In the genomic region with DNA sequence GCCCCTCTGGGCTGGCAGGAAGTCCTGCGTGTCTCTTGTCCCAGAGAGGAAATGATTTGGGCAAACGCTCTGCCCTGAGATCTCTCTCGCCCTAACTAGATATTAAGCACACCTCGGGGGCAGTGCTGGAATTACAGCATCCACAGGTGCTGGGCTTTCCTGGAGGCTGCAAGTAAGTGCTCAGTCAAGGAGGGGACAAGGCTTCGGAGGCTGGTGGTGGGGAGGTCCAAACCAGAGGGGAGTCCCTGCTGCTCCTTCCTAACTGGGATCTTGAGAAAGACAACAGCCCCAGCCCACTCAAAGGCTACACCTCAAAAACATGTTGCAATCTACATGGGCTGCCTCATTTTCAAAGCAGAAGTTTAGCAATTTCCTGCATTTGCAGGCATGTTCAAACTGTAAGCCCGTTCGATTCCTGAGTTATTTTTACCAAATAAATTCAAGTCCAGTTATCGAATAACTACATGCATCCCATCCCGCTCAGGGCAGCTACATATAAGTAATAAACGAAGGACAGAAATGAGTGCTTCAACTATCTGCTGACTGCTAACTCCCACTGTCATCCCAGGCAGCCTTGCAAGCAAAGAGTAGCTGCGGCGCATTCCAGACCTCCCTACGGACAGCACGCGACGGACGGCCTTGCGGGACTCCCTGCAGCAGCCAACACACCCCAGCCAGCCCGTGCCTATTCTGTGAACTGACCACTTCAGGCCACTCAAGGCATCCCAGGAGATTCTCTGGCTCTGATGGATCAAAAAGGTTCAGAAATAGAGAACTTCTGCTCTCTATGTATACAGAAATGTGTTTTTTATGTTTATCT, we compare ENCODE assay signal across 1 cellular context.
TF ChIP-seq lines count a peak whose summit lies in the region.

No MANE protein-coding gene starts in this region.

TF ChIP-seq in GM12878, 131 proteins besides CTCF, POLR2A, EP300 and RAD21 (continued from another document):
- TF ChIP-seq BCLAF1 (IDR thresholded peaks at IDR 0.05) (no peak), PBX3 (IDR thresholded peaks at IDR 0.05; ENCODE audit: insufficient replicate concordance, low read depth, low read length) (no peak), CREB1 (IDR thresholded peaks at IDR 0.05; ENCODE audit: low read depth) (no peak), ZNF217 (IDR thresholded peaks at IDR 0.05) (no peak), KDM1A (IDR thresholded peaks at IDR 0.05; ENCODE audit: borderline replicate concordance) (no peak), ZNF592 (IDR thresholded peaks at IDR 0.05) (no peak), CEBPB (IDR thresholded peaks at IDR 0.05; ENCODE audit: borderline replicate concordance in 1 of 2, low read depth in 2 of 2, low read length in 2 of 2) (no peak), IKZF2 (IDR thresholded peaks at IDR 0.05) (no peak), NBN (IDR thresholded peaks at IDR 0.05) (no peak), YBX1 (IDR thresholded peaks at IDR 0.05) (no peak), BRCA1 (IDR thresholded peaks at IDR 0.05; ENCODE audit: low read depth, low read length) (no peak), HDGF (IDR thresholded peaks at IDR 0.05) (no peak), LARP7 (IDR thresholded peaks at IDR 0.05) (no peak), YY1 (IDR thresholded peaks at IDR 0.05; ENCODE audit: low read depth, low read length) (no peak)
TF ChIP-seq in GM12878: peak in this region for 0.
